16 cellular contexts compared by ENCODE assay signal in genomic region chr1:224276768-224277487, GRCh38.
"Had no signal": no experiment of that assay in that cellular context is flagged by ENCODE, and none has a peak within 500 bp of the region (broad histone marks: within the 10 kb centered on the region; RNA-seq: fewer than 3 reads in every experiment).

No MANE protein-coding gene starts in this region.

- H3K9me3 ChIP-seq: adrenal gland, gastrocnemius medialis, heart right ventricle had no signal

- H3K27ac Mint-ChIP-seq: activated CD4-positive, alpha-beta memory T cell treated with anti-CD3 and anti-CD28 coated beads for 36 hours; neural progenitor cell; T-helper 1 cell treated with Interleukin-12 subunit alpha and Interleukin-12 subunit beta and Interleukin-4 antibody, amounts not matched to agents 30 μg/mL and 1 μg/mL, for 36 hours had no signal

- H3K4me3 ChIP-seq: adrenal gland, gastrocnemius medialis, heart right ventricle, neural progenitor cell had no signal

- H3K36me3 ChIP-seq: neural progenitor cell had no signal

- H3K9me3 Mint-ChIP-seq: activated CD4-positive, alpha-beta memory T cell treated with anti-CD3 and anti-CD28 coated beads for 36 hours; neural progenitor cell; T-helper 1 cell treated with Interleukin-12 subunit alpha and Interleukin-12 subunit beta and Interleukin-4 antibody, amounts not matched to agents 30 μg/mL and 1 μg/mL, for 36 hours; type B pancreatic cell had no signal

- H3K27me3 Mint-ChIP-seq: activated CD4-positive, alpha-beta memory T cell treated with anti-CD3 and anti-CD28 coated beads for 36 hours; type B pancreatic cell had no signal

- H3K27ac ChIP-seq: adrenal gland, gastrocnemius medialis, heart right ventricle, neural progenitor cell, parathyroid adenoma had no signal

- ATAC-seq: activated CD4-positive, CD25-positive, alpha-beta regulatory T cell treated with anti-CD3 and anti-CD28 coated beads, Interleukin-2, amount 50 U/mL, for 24 hours; gastrocnemius medialis; heart right ventricle; left ventricle myocardium superior; SK-N-SH treated with all-trans-retinoic acid at 6 μM for 48 hours had no signal

- FAIRE-seq: keratinocyte had no signal

- H3K4me1 ChIP-seq: adrenal gland, gastrocnemius medialis, neural progenitor cell, parathyroid adenoma had no signal

- H3K9ac ChIP-seq: neural progenitor cell, parathyroid adenoma had no signal

- DNase-seq: activated CD4-positive, alpha-beta memory T cell treated with anti-CD3 and anti-CD28 coated beads for 36 hours; activated naive CD4-positive, alpha-beta T cell; adrenal gland; cortex of kidney; effector CD8-positive, alpha-beta T cell; gastrocnemius medialis; heart right ventricle; left ventricle myocardium superior; mesendoderm had no signal

- H3K4me3 Mint-ChIP-seq: activated CD4-positive, alpha-beta memory T cell treated with anti-CD3 and anti-CD28 coated beads for 36 hours; neural progenitor cell; T-helper 1 cell treated with Interleukin-12 subunit alpha and Interleukin-12 subunit beta and Interleukin-4 antibody, amounts not matched to agents 30 μg/mL and 1 μg/mL, for 36 hours; type B pancreatic cell had no signal

- H3K4me1 Mint-ChIP-seq: neural progenitor cell had no signal

- H3K27me3 ChIP-seq: adrenal gland, gastrocnemius medialis, heart right ventricle, neural progenitor cell had no signal
